Comparison of ENCODE assay signal across 8 cellular contexts in genomic region chr12:6534914-6535696, GRCh38. TPM values are rescaled to one million over a fixed set of nuclear protein-coding genes. Genes with fewer than 3 reads are reported as not detected.
DNase-seq lines count a peak whose midpoint lies in the region; ATAC-seq, FAIRE-seq and TF ChIP-seq lines count a peak whose summit lies in the region.

No MANE protein-coding gene starts in this region.

- peak overlapping the region; percentile 53 for H3K14ac ChIP-seq in H1 (ENCODE audit: insufficient read length)

- H4K91ac ChIP-seq in H1 (replicated peaks; ENCODE audit: insufficient read length, low read length) = peak overlapping the region; percentile 88

- peaks cover 63% of the 10 kb centered on the region for H3K4me1 Mint-ChIP-seq in activated CD8-positive, alpha-beta memory T cell treated with anti-CD3 and anti-CD28 coated beads, Interleukin-2, amount 10 ng/mL, durations not matched to agents 7 days and 5 days

- H2BK5ac ChIP-seq in H1 (ENCODE audit: low read depth, low read length) = peak overlapping the region; percentile 90

- H2BK12ac ChIP-seq in H1 (ENCODE audit: low read depth, low read length) = no peak overlapping the region

- H3K4me2 ChIP-seq in H1 (ENCODE audit: insufficient read depth in 1 of 2, low read depth in 2 of 2, low read length in 2 of 2) = peak overlapping the region; percentile 80 to 91

- H2AFZ ChIP-seq in H1 (ENCODE audit: low read length) = no peak overlapping the region

- no peaks in the 10 kb centered on the region; the same call in 1 of the 2 replicates for H3K79me1 ChIP-seq in H1 (ENCODE audit: low read depth, low read length)

- H3K23me2 ChIP-seq in H1 (ENCODE audit: low read depth, low read length) = peaks cover 16% of the 10 kb centered on the region

- peak overlapping the region; percentile 98 for H3K27ac ChIP-seq in H1 (ENCODE audit: low read depth, low read length)

- H3K36me3 Mint-ChIP-seq in activated CD8-positive, alpha-beta memory T cell treated with anti-CD3 and anti-CD28 coated beads, Interleukin-2, amount 10 ng/mL, durations not matched to agents 7 days and 5 days = peaks cover 71% of the 10 kb centered on the region

- H4K5ac ChIP-seq in H1 (ENCODE audit: insufficient read length, low read depth, low read length) = peak overlapping the region; percentile 81

- H3K27me3 ChIP-seq in GM06990 (replicated peaks; ENCODE audit: control insufficient read depth, insufficient read depth, low read length) = no peaks in the 10 kb centered on the region
- H3K27me3 ChIP-seq in H1 (replicated peaks in 1 of 4; ENCODE audit: control insufficient read depth in 3 of 4, extremely low read depth in 1 of 4, insufficient read depth in 3 of 4, low read length in 3 of 4) = no peaks in the 10 kb centered on the region

- H3K36me3 ChIP-seq in GM06990 (ENCODE audit: control insufficient read depth, insufficient read depth, low read length) (peaks cover 41% of the 10 kb centered on the region), H1 (ENCODE audit: control insufficient read depth in 2 of 4, insufficient read depth in 4 of 4, low read length in 3 of 4) (peaks cover 30 to 54% (median 38%) of the 10 kb centered on the region in 4 experiments)

- H3K4me3 Mint-ChIP-seq in activated CD8-positive, alpha-beta memory T cell treated with anti-CD3 and anti-CD28 coated beads, Interleukin-2, amount 10 ng/mL, durations not matched to agents 7 days and 5 days = peak overlapping the region; percentile 92

- no peaks in the 10 kb centered on the region for H3K27me3 Mint-ChIP-seq in activated CD8-positive, alpha-beta memory T cell treated with anti-CD3 and anti-CD28 coated beads, Interleukin-2, amount 10 ng/mL, durations not matched to agents 7 days and 5 days

- POLR2A ChIA-PET in H1 (lab: Charles Lee; ENCODE audit: partially characterized antibody) = interaction anchor here (0.8 to 11.4 kb wide), 59 partner anchors 9 to 337 kb away, joined by 3 to 665 read pairs (median 6); partner anchors contain the start of genes CDCA3, CHD4, COPS7A and IFFO1

- peak; percentile 18 for ATAC-seq in HG02970 (IDR thresholded peaks at IDR 0.05; ENCODE audit: low FRiP score, unreplicated experiment)
- peak; percentile 12 for ATAC-seq in activated CD8-positive, alpha-beta memory T cell treated with anti-CD3 and anti-CD28 coated beads, Interleukin-2, amount 10 ng/mL, durations not matched to agents 7 days and 5 days

- H2BK20ac ChIP-seq in H1 (ENCODE audit: low read length) = no peak overlapping the region

- no peak for FAIRE-seq in H1 (lab: Jason Lieb, UNC)

- H3K4me1 ChIP-seq in H1 (replicated peaks in 1 of 4; ENCODE audit: control insufficient read depth in 3 of 4, insufficient read depth in 4 of 4, low read length in 3 of 4) = peaks cover 0 to 22% (median 19%) of the 10 kb centered on the region in 4 experiments; a peak in 6 of 7 replicates

- peak overlapping the region; percentile 89 for H3K18ac ChIP-seq in H1 (ENCODE audit: extremely low read depth, low read length)

- DNase-seq in GM06990 (ENCODE audit: extremely low read depth, insufficient read length) (peak; percentile 83), NCI-H774 (lab: John Stamatoyannopoulos, UW) (peak; percentile 66), H1 (ENCODE audit: low read depth in 1 of 2, low spot score in 2 of 2) (peak in 1 of 2 experiments; percentile 79), mesenteric fat pad (ENCODE audit: low spot score) (peak; percentile 94), OCI-M2 (lab: John Stamatoyannopoulos, UW; ENCODE audit: unreplicated experiment) (no peak)
- DNase-seq in activated CD8-positive, alpha-beta memory T cell treated with anti-CD3 and anti-CD28 coated beads, Interleukin-2, amount 10 ng/mL, durations not matched to agents 7 days and 5 days = peak; percentile 90
- DNase-seq in stimulated activated CD8-positive, alpha-beta memory T cell treated with anti-CD3 and anti-CD28 coated beads, Interleukin-15, amount 100 ng/mL, for 1 hour (ENCODE audit: low read depth) = peak; percentile 42

- H3K9me3 ChIP-seq in H1 (ENCODE audit: insufficient read depth in 2 of 2, low read depth in 1 of 2, low read length in 1 of 2) = no peaks in the 10 kb centered on the region

- peak overlapping the region; percentile 82 for H3K4ac ChIP-seq in H1 (replicated peaks; ENCODE audit: insufficient read length, low read depth, low read length)

- TF ChIP-seq EP300 in H1 (IDR thresholded peaks at IDR 0.05; ENCODE audit: borderline replicate concordance in 1 of 2, low read depth in 2 of 2, low read length in 2 of 2) = peak in 1 of 2 experiments; percentile 53; a peak in 1 of 3 replicates

- peak overlapping the region; percentile 33 for H2BK120ac ChIP-seq in H1 (replicated peaks; ENCODE audit: low read depth, low read length)

- CTCF ChIA-PET in activated CD8-positive, alpha-beta memory T cell treated with anti-CD3 and anti-CD28 coated beads, Interleukin-2, amount 10 ng/mL, durations not matched to agents 7 days and 5 days (lab: Charles Lee) = interaction anchor here (0.9 to 9.6 kb wide), 15 partner anchors 8 to 337 kb away, joined by 3 to 140 read pairs (median 4); partner anchors contain the start of genes CD27, IFFO1 and NOP2
- CTCF ChIA-PET in H1 (lab: Charles Lee; ENCODE audit: partially characterized antibody) = interaction anchor here (0.8 to 24.9 kb wide), 6 partner anchors 9 to 334 kb away, joined by 3 to 462 read pairs (median 4); partner anchors contain the start of genes IFFO1 and NOP2

- H3K27ac Mint-ChIP-seq in activated CD8-positive, alpha-beta memory T cell treated with anti-CD3 and anti-CD28 coated beads, Interleukin-2, amount 10 ng/mL, durations not matched to agents 7 days and 5 days = peak overlapping the region; percentile 99

- TF ChIP-seq RAD21 in H1 (IDR thresholded peaks at IDR 0.05 in 1 of 2, conservative IDR thresholded peaks at IDR 0.05 in 1 of 2; ENCODE audit: low read depth in 2 of 2, low read length in 2 of 2) = no peak

- peaks cover 3 to 28% of the 10 kb centered on the region in 2 experiments; a peak in 3 of 4 replicates for H3K79me2 ChIP-seq in H1 (ENCODE audit: control insufficient read depth in 1 of 2, insufficient read depth in 2 of 2, low read length in 2 of 2)

- peaks cover 9 to 21% of the 10 kb centered on the region in 2 experiments for H4K20me1 ChIP-seq in H1 (replicated peaks in 1 of 2; ENCODE audit: control insufficient read depth in 1 of 2, insufficient read depth in 2 of 2, low read length in 2 of 2)

- H4K8ac ChIP-seq in H1 (ENCODE audit: extremely low read depth, insufficient read depth, low read length) = peak overlapping the region; percentile 93

- TF ChIP-seq POLR2A in H1 (IDR thresholded peaks at IDR 0.05; ENCODE audit: control extremely low read depth in 1 of 2, low read depth in 2 of 2, low read length in 2 of 2) = peak in 1 of 2 experiments; percentile 95; a peak in 2 of 3 replicates

- peak overlapping the region; percentile 89 to 99 (median 98) for H3K9ac ChIP-seq in H1 (replicated peaks in 1 of 4; ENCODE audit: extremely low read depth in 1 of 4, low read depth in 3 of 4, low read length in 3 of 4)

- no peaks in the 10 kb centered on the region for H3K9me3 Mint-ChIP-seq in activated CD8-positive, alpha-beta memory T cell treated with anti-CD3 and anti-CD28 coated beads, Interleukin-2, amount 10 ng/mL, durations not matched to agents 7 days and 5 days (ENCODE audit: low read depth)

- no peak overlapping the region for H3K23ac ChIP-seq in H1 (ENCODE audit: insufficient read length)

- H2BK15ac ChIP-seq in H1 (ENCODE audit: low read length) = no peak overlapping the region

- WGBS in H1 (ENCODE audit: extremely low coverage in 1 of 2, insufficient coverage in 1 of 2, insufficient read length in 1 of 2, insufficient replicate concordance in 2 of 2, low coverage in 1 of 2, low lambda C conversion rate in 2 of 2, missing lambda C conversion rate in 1 of 2), 2 experiments = 0% methylated on average over 49 of the region's 55 CpGs; no CpG with 5 or more reads in 1 of the 2 experiments

- TF ChIP-seq CTCF in GM06990 (IDR thresholded peaks at IDR 0.05; ENCODE audit: insufficient read depth, low read length, poor library complexity, severe bottlenecking) (no peak), H1 (IDR thresholded peaks at IDR 0.05; ENCODE audit: control extremely low read depth in 1 of 3, insufficient read depth in 1 of 3, low read depth in 1 of 3, low read length in 3 of 3) (no peak)

- peak overlapping the region; percentile 96 for H3K56ac ChIP-seq in H1 (replicated peaks; ENCODE audit: insufficient read length, low read depth, low read length)

- peak overlapping the region; percentile 97 for H3K4me3 ChIP-seq in GM06990 (replicated peaks; ENCODE audit: low read depth, low read length)
- peak overlapping the region; percentile 83 to 98 (median 90) for H3K4me3 ChIP-seq in H1 (ENCODE audit: extremely low read depth in 1 of 4, insufficient read depth in 2 of 4, low read depth in 3 of 4, low read length in 4 of 4)

- H2AK5ac ChIP-seq in H1 (ENCODE audit: low read depth, low read length) = no peak overlapping the region

RNA-seq across cellular contexts. Expression of gene GAPDH, which starts 0.8 kb away (rescaled TPM):
- 1,000 to 10,000 TPM; 5,133 to 5,396 TPM for total RNA-seq in activated CD8-positive, alpha-beta memory T cell treated with anti-CD3 and anti-CD28 coated beads, Interleukin-2, amount 10 ng/mL, durations not matched to agents 7 days and 5 days
- total RNA-seq in H1 (2021; fragmentation: NEBNext Ultra II Directional; extraction: Animal tissue kit (Norgen Biotek cat#: 25700)) = 5,175 and 5,215 TPM in 2 replicates
- polyA plus RNA-seq in H1 (2011; rRNA removed) = 15,878 and 16,791 TPM in 2 replicates
- polyA plus RNA-seq in H1 (2011; cell fraction: cytosol; rRNA removed) = 15,311 TPM
- polyA plus RNA-seq in H1 (2011; cell fraction: nucleus; rRNA removed) = 11,358 TPM
- 6,320 to 9,842 TPM (median 9,706 TPM) in 4 replicates for polyA plus RNA-seq in H1 (2012, experiment 1 of 2)
- polyA plus RNA-seq in H1 (2012, experiment 2 of 2) = 9,111 TPM
- 3,841 TPM for polyA plus RNA-seq in H1 (2013, experiment 1 of 2)
- polyA plus RNA-seq in H1 (2013, experiment 2 of 2) = 3,883 TPM
- 9,722 and 10,058 TPM in 2 replicates for polyA minus RNA-seq in H1 (2011; rRNA and poly(A)+ RNA removed)
- 5,130 TPM for polyA minus RNA-seq in H1 (2011; cell fraction: cytosol; rRNA and poly(A)+ RNA removed)
- polyA minus RNA-seq in H1 (2011; cell fraction: nucleus; rRNA and poly(A)+ RNA removed) = 3,036 TPM
- total RNA-seq in mesenteric fat pad = 1,402 TPM

RNA-seq across cellular contexts. Expression of gene IFFO1, which starts 20.7 kb away (rescaled TPM):
- 10 to 100 TPM; 29.3 to 30.0 TPM for total RNA-seq in activated CD8-positive, alpha-beta memory T cell treated with anti-CD3 and anti-CD28 coated beads, Interleukin-2, amount 10 ng/mL, durations not matched to agents 7 days and 5 days
- 11.8 and 12.2 TPM in 2 replicates for total RNA-seq in H1 (2021; fragmentation: NEBNext Ultra II Directional; extraction: Animal tissue kit (Norgen Biotek cat#: 25700))
- 12.8 and 16.4 TPM in 2 replicates for polyA plus RNA-seq in H1 (2011; rRNA removed)
- polyA plus RNA-seq in H1 (2011; cell fraction: cytosol; rRNA removed) = 15.3 TPM
- polyA plus RNA-seq in H1 (2011; cell fraction: nucleus; rRNA removed) = 40.6 TPM
- polyA plus RNA-seq in H1 (2012, experiment 1 of 2) = 8.2 to 13.3 TPM (median 13.2 TPM) in 4 replicates
- polyA plus RNA-seq in H1 (2012, experiment 2 of 2) = 7.8 TPM
- 11.5 TPM for polyA plus RNA-seq in H1 (2013, experiment 1 of 2)
- 9.5 TPM for polyA plus RNA-seq in H1 (2013, experiment 2 of 2)
- polyA minus RNA-seq in H1 (2011; rRNA and poly(A)+ RNA removed) = 4.7 and 4.9 TPM in 2 replicates
- polyA minus RNA-seq in H1 (2011; cell fraction: cytosol; rRNA and poly(A)+ RNA removed) = 3.6 TPM
- polyA minus RNA-seq in H1 (2011; cell fraction: nucleus; rRNA and poly(A)+ RNA removed) = 10.6 TPM
- total RNA-seq in mesenteric fat pad = 22.5 TPM

RNA-seq across cellular contexts. Expression of gene NOP2, which starts 33.0 kb away (rescaled TPM):
- 100 to 1,000 TPM in 1 of 2 experiments, 10 to 100 TPM in 1; 76.7 to 117 TPM for total RNA-seq in activated CD8-positive, alpha-beta memory T cell treated with anti-CD3 and anti-CD28 coated beads, Interleukin-2, amount 10 ng/mL, durations not matched to agents 7 days and 5 days
- 82.6 and 85.6 TPM in 2 replicates for total RNA-seq in H1 (2021; fragmentation: NEBNext Ultra II Directional; extraction: Animal tissue kit (Norgen Biotek cat#: 25700))
- 34.4 and 35.4 TPM in 2 replicates for polyA plus RNA-seq in H1 (2011; rRNA removed)
- 55.4 TPM for polyA plus RNA-seq in H1 (2011; cell fraction: cytosol; rRNA removed)
- 191 TPM for polyA plus RNA-seq in H1 (2011; cell fraction: nucleus; rRNA removed)
- 73.4 to 85.0 TPM (median 77.9 TPM) in 4 replicates for polyA plus RNA-seq in H1 (2012, experiment 1 of 2)
- polyA plus RNA-seq in H1 (2012, experiment 2 of 2) = 49.2 TPM
- 63.9 TPM for polyA plus RNA-seq in H1 (2013, experiment 1 of 2)
- polyA plus RNA-seq in H1 (2013, experiment 2 of 2) = 51.3 TPM
- 29.8 and 75.1 TPM in 2 replicates for polyA minus RNA-seq in H1 (2011; rRNA and poly(A)+ RNA removed)
- 26.6 TPM for polyA minus RNA-seq in H1 (2011; cell fraction: cytosol; rRNA and poly(A)+ RNA removed)
- polyA minus RNA-seq in H1 (2011; cell fraction: nucleus; rRNA and poly(A)+ RNA removed) = 45.4 TPM
- total RNA-seq in mesenteric fat pad = 56.0 TPM

RNA-seq across cellular contexts. Expression of gene NCAPD2, which starts 41.2 kb away (rescaled TPM):
- total RNA-seq in activated CD8-positive, alpha-beta memory T cell treated with anti-CD3 and anti-CD28 coated beads, Interleukin-2, amount 10 ng/mL, durations not matched to agents 7 days and 5 days = 100 to 1,000 TPM; 173 to 200 TPM
- 129 and 132 TPM in 2 replicates for total RNA-seq in H1 (2021; fragmentation: NEBNext Ultra II Directional; extraction: Animal tissue kit (Norgen Biotek cat#: 25700))
- polyA plus RNA-seq in H1 (2011; rRNA removed) = 55.8 and 69.6 TPM in 2 replicates
- polyA plus RNA-seq in H1 (2011; cell fraction: cytosol; rRNA removed) = 80.8 TPM
- polyA plus RNA-seq in H1 (2011; cell fraction: nucleus; rRNA removed) = 136 TPM
- 87.4 to 104 TPM (median 95.1 TPM) in 4 replicates for polyA plus RNA-seq in H1 (2012, experiment 1 of 2)
- polyA plus RNA-seq in H1 (2012, experiment 2 of 2) = 28.6 TPM
- 55.8 TPM for polyA plus RNA-seq in H1 (2013, experiment 1 of 2)
- polyA plus RNA-seq in H1 (2013, experiment 2 of 2) = 51.4 TPM
- 177 and 197 TPM in 2 replicates for polyA minus RNA-seq in H1 (2011; rRNA and poly(A)+ RNA removed)
- polyA minus RNA-seq in H1 (2011; cell fraction: cytosol; rRNA and poly(A)+ RNA removed) = 94.8 TPM
- polyA minus RNA-seq in H1 (2011; cell fraction: nucleus; rRNA and poly(A)+ RNA removed) = 106 TPM
- 12.8 TPM for total RNA-seq in mesenteric fat pad

RNA-seq across cellular contexts. Expression of gene MRPL51, which starts 42.0 kb away (rescaled TPM):
- 100 to 1,000 TPM; 191 to 271 TPM for total RNA-seq in activated CD8-positive, alpha-beta memory T cell treated with anti-CD3 and anti-CD28 coated beads, Interleukin-2, amount 10 ng/mL, durations not matched to agents 7 days and 5 days
- 318 and 331 TPM in 2 replicates for total RNA-seq in H1 (2021; fragmentation: NEBNext Ultra II Directional; extraction: Animal tissue kit (Norgen Biotek cat#: 25700))
- polyA plus RNA-seq in H1 (2011; rRNA removed) = 101 and 119 TPM in 2 replicates
- polyA plus RNA-seq in H1 (2011; cell fraction: cytosol; rRNA removed) = 179 TPM
- 62.0 TPM for polyA plus RNA-seq in H1 (2011; cell fraction: nucleus; rRNA removed)
- polyA plus RNA-seq in H1 (2012, experiment 1 of 2) = 250 to 352 TPM (median 276 TPM) in 4 replicates
- 64.2 TPM for polyA plus RNA-seq in H1 (2012, experiment 2 of 2)
- polyA plus RNA-seq in H1 (2013, experiment 1 of 2) = 764 TPM
- 884 TPM for polyA plus RNA-seq in H1 (2013, experiment 2 of 2)
- 25.9 and 35.9 TPM in 2 replicates for polyA minus RNA-seq in H1 (2011; rRNA and poly(A)+ RNA removed)
- polyA minus RNA-seq in H1 (2011; cell fraction: cytosol; rRNA and poly(A)+ RNA removed) = 36.5 TPM
- polyA minus RNA-seq in H1 (2011; cell fraction: nucleus; rRNA and poly(A)+ RNA removed) = 27.2 TPM
- total RNA-seq in mesenteric fat pad = 116 TPM
